Comparison of ENCODE assay signal across 8 cellular contexts in the genomic region with DNA sequence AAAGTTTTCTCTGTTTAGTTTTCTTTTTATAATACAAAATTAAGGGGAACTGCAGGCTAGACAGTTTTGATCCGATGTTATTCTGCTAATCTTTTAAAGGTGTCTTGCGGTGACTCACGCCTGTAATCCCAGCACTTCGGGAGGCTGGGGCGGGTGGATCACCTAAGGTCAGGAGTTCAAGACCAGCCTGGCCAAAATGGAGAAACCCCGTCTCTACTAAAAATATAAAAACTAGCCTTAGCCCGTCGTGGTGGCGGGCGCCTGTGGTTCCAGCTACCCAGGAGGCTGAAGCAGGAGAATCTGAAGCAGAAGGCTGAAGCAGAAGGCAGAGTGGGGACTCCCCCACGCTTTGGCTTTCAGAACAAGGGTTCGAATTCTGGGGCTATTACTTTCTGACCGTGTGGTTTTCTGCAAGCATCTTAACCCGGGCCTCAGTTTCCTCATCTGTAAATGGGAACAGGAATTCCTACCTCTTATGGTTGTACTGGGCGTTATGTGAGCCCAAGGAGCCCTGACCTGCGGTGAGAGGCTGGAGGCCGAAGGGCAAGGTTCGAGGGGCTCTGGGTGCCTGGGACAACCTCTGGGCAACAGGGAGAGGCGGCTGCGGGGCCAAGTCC. TPM values are rescaled to one million over a fixed set of nuclear protein-coding genes. Genes with fewer than 3 reads are reported as not detected.
A peak's percentile ranks its signal among the peaks of the same experiment; 100 is the strongest.
DNase-seq lines count a peak whose midpoint lies in the region; ATAC-seq, FAIRE-seq and TF ChIP-seq lines count a peak whose summit lies in the region.

No MANE protein-coding gene starts in this region.

- FAIRE-seq in pancreas (lab: Jason Lieb, UNC), result no peak

- H3K27ac ChIP-seq in Panc1 (ENCODE audit: low read length) (peak overlapping the region; percentile 93), esophagus muscularis mucosa (replicated peaks in 1 of 4) (peak overlapping the region; percentile 85 to 90 (median 88)), pancreas (peak overlapping the region; percentile 36 to 85 (median 75))

- no peaks in the 10 kb centered on the region for H3K9me3 ChIP-seq in ES-I3 (ENCODE audit: control insufficient read depth, insufficient read depth, low read length)
- no peaks in the 10 kb centered on the region for H3K9me3 ChIP-seq in Panc1 (ENCODE audit: control insufficient read depth, insufficient read depth, low read depth, low read length)
- no peaks in the 10 kb centered on the region for H3K9me3 ChIP-seq in esophagus muscularis mucosa
- H3K9me3 ChIP-seq in pancreas, result no peaks in the 10 kb centered on the region

- H3K36me3 ChIP-seq in ES-I3 (ENCODE audit: insufficient read depth, low read length), result 0 out of 2 replicates have a peak, but pooled peaks cover 3% of the 10 kb centered on the region
- H3K36me3 ChIP-seq in Panc1 (ENCODE audit: control insufficient read depth, insufficient read depth, low read length), result peaks cover 3% of the 10 kb centered on the region; the same call in 1 of the 2 replicates
- H3K36me3 ChIP-seq in esophagus muscularis mucosa, result peaks cover 0 to 7% (median 2%) of the 10 kb centered on the region in 4 donors
- H3K36me3 ChIP-seq in pancreas, result no peaks in the 10 kb centered on the region

- CTCF ChIA-PET in Panc1 (lab: Charles Lee), result no interaction called here
- CTCF ChIA-PET in GM10248 (lab: Yijun Ruan, JAX), result interaction anchor here (1.3 to 2.7 kb wide), 4 partner anchors 23 to 158 kb away, joined by 4 to 21 read pairs (median 13); no protein-coding TSS in a partner anchor

- BruUV-seq in Panc1 (replicated peaks; lab: Mats Ljungman, UMichigan), result TSS peak; percentile 74

- DNase-seq in Panc1 (ENCODE audit: low read depth, low spot score), result no peak
- DNase-seq in esophagus muscularis mucosa (ENCODE audit: extremely low spot score), result no peak
- DNase-seq in pancreas, result peak in 2 of 6 donors; percentile 29 to 35
- no peak for DNase-seq in GM19240 (ENCODE audit: insufficient read length, low spot score)
- DNase-seq in omental fat pad (ENCODE audit: low spot score), result no peak
- DNase-seq in GM10248 (ENCODE audit: extremely low spot score), result no peak

- POLR2A ChIA-PET in Panc1 (lab: Charles Lee), result no interaction called here
- POLR2A ChIA-PET in GM10248 (lab: Yijun Ruan, JAX), result no interaction called here

- H3K9ac ChIP-seq in ES-I3 (ENCODE audit: low read depth, low read length), result peak overlapping the region; percentile 94

- H3K27me3 ChIP-seq in Panc1 (ENCODE audit: control insufficient read depth, insufficient read depth, low read length) (no peaks in the 10 kb centered on the region), esophagus muscularis mucosa (no peaks in the 10 kb centered on the region), pancreas (no peaks in the 10 kb centered on the region)

- H3K4me3 ChIP-seq in Panc1 (ENCODE audit: low read depth in 2 of 2, low read length in 2 of 2), result peak overlapping the region; percentile 75 to 81
- peak overlapping the region; percentile 78 to 98 (median 88) for H3K4me3 ChIP-seq in esophagus muscularis mucosa
- H3K4me3 ChIP-seq in pancreas, result peak overlapping the region; percentile 50 to 91 (median 75)

- intact Hi-C loops in Panc1 (cut with micrococcal nuclease; ENCODE audit: unreplicated experiment), result no loop called here
- intact Hi-C loops in esophagus muscularis mucosa (cut with DNase I), result loop anchor here (10.0 kb wide), 2 partner anchors 250 to 390 kb away; a partner anchor contains a TSS
- intact Hi-C loops in pancreas (cut with DNase I), result no loop called here

- TF ChIP-seq CTCF in Panc1 (IDR thresholded peaks at IDR 0.05) (no peak), esophagus muscularis mucosa (IDR thresholded peaks at IDR 0.05) (no peak), pancreas (IDR thresholded peaks at IDR 0.05) (no peak), omental fat pad (IDR thresholded peaks at IDR 0.05) (no peak), GM10248 (IDR thresholded peaks at IDR 0.05; ENCODE audit: control extremely low read depth, extremely low read depth, low read depth, missing control alignments) (no peak)

- no peak for ATAC-seq in Panc1
- no peak for ATAC-seq in pancreas
- ATAC-seq in GM18511 (IDR thresholded peaks at IDR 0.05; ENCODE audit: unreplicated experiment), result no peak
- ATAC-seq in omental fat pad (ENCODE audit: low FRiP score), result no peak

- in situ Hi-C loops in Panc1 (cut with HindIII; ENCODE audit: low pct_unique_long_range_greater_than_20kb, low sequenced_read_pairs), result no loop called here

- TF ChIP-seq POLR2A in esophagus muscularis mucosa (IDR thresholded peaks at IDR 0.05; ENCODE audit: low read depth), result no peak

- 76% methylated on average over 12 of the region's 20 CpGs for WGBS in esophagus muscularis mucosa
- WGBS in pancreas, 2 donors, result 42 to 48% methylated on average over 20 of the region's 20 CpGs

- no peak for TF ChIP-seq EP300 in esophagus muscularis mucosa (IDR thresholded peaks at IDR 0.05)

- H3K4me1 ChIP-seq in ES-I3 (ENCODE audit: insufficient read depth, low read length), result no peaks in the 10 kb centered on the region
- peaks cover 4% of the 10 kb centered on the region for H3K4me1 ChIP-seq in Panc1 (ENCODE audit: control insufficient read depth, insufficient read depth, low read length)
- peaks cover 18 to 40% (median 27%) of the 10 kb centered on the region in 4 donors for H3K4me1 ChIP-seq in esophagus muscularis mucosa
- peaks cover 0 to 14% (median 2%) of the 10 kb centered on the region in 3 donors for H3K4me1 ChIP-seq in pancreas

RNA-seq across cellular contexts. Expression of a gene that starts 1.2 kb away (rescaled TPM):
- total RNA-seq in Panc1 (2021; ENCODE audit: unreplicated experiment) (8.1 TPM), esophagus muscularis mucosa (10 to 100 TPM; 10.4 to 16.9 (median 15.3) TPM), pancreas (10 to 100 TPM in 4 of 6 donors, 1 to 10 TPM in 2; 7.8 to 14.5 (median 11.0) TPM), omental fat pad (10 to 100 TPM in 3 of 4 donors, 1 to 10 TPM in 1; 8.7 to 23.5 (median 14.1) TPM)
- 13.4 TPM for polyA plus RNA-seq in Panc1 (2012; ENCODE audit: insufficient read length)
- polyA plus RNA-seq in pancreas, result 10 to 100 TPM; 14.1 to 17.0 TPM

RNA-seq across cellular contexts. Expression of a gene that starts 39.8 kb away (rescaled TPM):
- not detected for total RNA-seq in Panc1 (2021; ENCODE audit: unreplicated experiment)
- not detected for polyA plus RNA-seq in Panc1 (2012; ENCODE audit: insufficient read length)
- total RNA-seq in esophagus muscularis mucosa, result under 1 TPM in 2 of 4 donors, not detected in 2; under 0.01 to 0.17 TPM
- total RNA-seq in pancreas, result 1 to 10 TPM in 1 of 6 donors, under 1 TPM in 5; 0.28 to 2.4 (median 0.61) TPM
- 1 to 10 TPM; 1.5 to 2.0 TPM for polyA plus RNA-seq in pancreas
- total RNA-seq in omental fat pad, result under 1 TPM in 1 of 4 donors, not detected in 3; 0.65 TPM
